ENCODE assay signal across 1 cellular context in genomic region chr13:26502826-26503225, GRCh38.
TF ChIP-seq lines count a peak whose summit lies in the region.

No MANE protein-coding gene starts in this region.

TF ChIP-seq in HCT116, 20 proteins besides CTCF, POLR2A, EP300 and RAD21 (continued from another document):
- no peak for TF ChIP-seq REST (IDR thresholded peaks at IDR 0.05; ENCODE audit: low read depth)
- TF ChIP-seq EZH2 (IDR thresholded peaks at IDR 0.05), result no peak
- TF ChIP-seq MAX (IDR thresholded peaks at IDR 0.05), result no peak
- no peak for TF ChIP-seq CEBPB (IDR thresholded peaks at IDR 0.05; ENCODE audit: low read depth)
- TF ChIP-seq ZFX (IDR thresholded peaks at IDR 0.05), result no peak
- no peak for TF ChIP-seq ATF3 (IDR thresholded peaks at IDR 0.05)
- TF ChIP-seq POLR2AphosphoS5 (IDR thresholded peaks at IDR 0.05; ENCODE audit: low read depth, low read length), result no peak
- no peak for TF ChIP-seq YY1 (IDR thresholded peaks at IDR 0.05; ENCODE audit: extremely low read depth, insufficient replicate concordance, low read depth, low read length)
